Comparison of ENCODE assay signal across 8 cellular contexts in genomic region chr6:150006961-150007464, GRCh38. TPM values are rescaled to one million over a fixed set of nuclear protein-coding genes. Genes with fewer than 3 reads are reported as not detected.
DNase-seq lines count a peak whose midpoint lies in the region; ATAC-seq and TF ChIP-seq lines count a peak whose summit lies in the region.

No MANE protein-coding gene starts in this region.

- peak; percentile 52 for ATAC-seq in activated CD8-positive, alpha-beta T cell treated with anti-CD3 and anti-CD28 coated beads for 36 hours
- no peak for ATAC-seq in HG02588 (IDR thresholded peaks at IDR 0.05; ENCODE audit: unreplicated experiment)
- ATAC-seq in HG03460 (IDR thresholded peaks at IDR 0.05; ENCODE audit: unreplicated experiment), result no peak

- H3K27me3 ChIP-seq in MG63, result no peaks in the 10 kb centered on the region

- no peak overlapping the region for H3K4me3 ChIP-seq in MG63

- TF ChIP-seq RAD21 in Ishikawa (IDR thresholded peaks at IDR 0.05; ENCODE audit: low read depth), result peak; percentile 34; the same call in 1 of the 2 replicates

- DNase-seq in DMS 273 (lab: John Stamatoyannopoulos, UW; ENCODE audit: unreplicated experiment) (peak; percentile 46), DMS 273 treated with DMSO at 0.1 percent for 48 hours (lab: John Stamatoyannopoulos, UW) (no peak), iris pigment epithelial cell (ENCODE audit: low read depth) (peak; percentile 25), MG63 (no peak)
- DNase-seq in activated CD8-positive, alpha-beta T cell treated with anti-CD3 and anti-CD28 coated beads for 36 hours, result peak; percentile 71

- CTCF ChIA-PET in activated CD8-positive, alpha-beta T cell treated with anti-CD3 and anti-CD28 coated beads for 36 hours (lab: Charles Lee), result interaction anchor here (1.2 to 3.5 kb wide), 2 partner anchors 10 to 16 kb away, joined by 4 to 26 read pairs; no protein-coding TSS in a partner anchor

- peak; percentile 80 for TF ChIP-seq CTCF in activated CD8-positive, alpha-beta T cell treated with anti-CD3 and anti-CD28 coated beads for 36 hours (IDR thresholded peaks at IDR 0.05)

- peaks cover 31% of the 10 kb centered on the region for H3K27me3 Mint-ChIP-seq in activated CD8-positive, alpha-beta T cell treated with anti-CD3 and anti-CD28 coated beads for 36 hours

- H3K9me3 ChIP-seq in MG63, result no peaks in the 10 kb centered on the region

- POLR2A ChIA-PET in activated CD8-positive, alpha-beta T cell treated with anti-CD3 and anti-CD28 coated beads for 36 hours (lab: Charles Lee), result interaction anchor here (0.6 kb wide), 1 partner anchor 31 kb away, joined by 3 read pairs; no protein-coding TSS in a partner anchor

- H3K36me3 ChIP-seq in MG63, result no peaks in the 10 kb centered on the region

- H3K4me3 Mint-ChIP-seq in activated CD8-positive, alpha-beta T cell treated with anti-CD3 and anti-CD28 coated beads for 36 hours, result no peak overlapping the region

- no peak for TF ChIP-seq EP300 in Ishikawa (IDR thresholded peaks at IDR 0.05; ENCODE audit: borderline replicate concordance)

- peaks cover 1% of the 10 kb centered on the region for H3K9me3 Mint-ChIP-seq in activated CD8-positive, alpha-beta T cell treated with anti-CD3 and anti-CD28 coated beads for 36 hours

- H3K27ac Mint-ChIP-seq in activated CD8-positive, alpha-beta T cell treated with anti-CD3 and anti-CD28 coated beads for 36 hours, result no peak overlapping the region

- peaks cover 42% of the 10 kb centered on the region for H3K4me1 Mint-ChIP-seq in activated CD8-positive, alpha-beta T cell treated with anti-CD3 and anti-CD28 coated beads for 36 hours (ENCODE audit: low read depth)

- intact Hi-C loops in activated CD8-positive, alpha-beta T cell treated with anti-CD3 and anti-CD28 coated beads for 36 hours (cut with micrococcal nuclease), result no loop called here

- no peaks in the 10 kb centered on the region for H3K36me3 Mint-ChIP-seq in activated CD8-positive, alpha-beta T cell treated with anti-CD3 and anti-CD28 coated beads for 36 hours (ENCODE audit: low read depth)

TF ChIP-seq in Ishikawa, 13 proteins besides CTCF, POLR2A, EP300 and RAD21:
- no peak for TF ChIP-seq NFIC (IDR thresholded peaks at IDR 0.05)
- TF ChIP-seq, protein P1, sequence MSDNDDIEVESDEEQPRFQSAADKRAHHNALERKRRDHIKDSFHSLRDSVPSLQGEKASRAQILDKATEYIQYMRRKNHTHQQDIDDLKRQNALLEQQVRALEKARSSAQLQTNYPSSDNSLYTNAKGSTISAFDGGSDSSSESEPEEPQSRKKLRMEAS (IDR thresholded peaks at IDR 0.05), result no peak
- TF ChIP-seq ZBTB7A (IDR thresholded peaks at IDR 0.05; ENCODE audit: low read depth), result no peak
- no peak for TF ChIP-seq TEAD4 (IDR thresholded peaks at IDR 0.05)
- TF ChIP-seq EGR1 (IDR thresholded peaks at IDR 0.05), result no peak
- no peak for TF ChIP-seq REST (IDR thresholded peaks at IDR 0.05; ENCODE audit: low read depth)
- no peak for TF ChIP-seq TAF1 (IDR thresholded peaks at IDR 0.05; ENCODE audit: low read depth)
- TF ChIP-seq CREB1 (IDR thresholded peaks at IDR 0.05; ENCODE audit: low read depth), result no peak
- no peak for TF ChIP-seq CEBPB (IDR thresholded peaks at IDR 0.05)
- no peak for TF ChIP-seq TCF12 (IDR thresholded peaks at IDR 0.05; ENCODE audit: low read depth)
- no peak for TF ChIP-seq USF1 (IDR thresholded peaks at IDR 0.05)
- no peak for TF ChIP-seq YY1 (IDR thresholded peaks at IDR 0.05; ENCODE audit: low read depth)
- no peak for TF ChIP-seq FOXM1 (IDR thresholded peaks at IDR 0.05; ENCODE audit: borderline replicate concordance, low read depth)

RNA-seq across cellular contexts. Expression of gene RAET1L, which starts 18.3 kb away (rescaled TPM):
- total RNA-seq in activated CD8-positive, alpha-beta T cell treated with anti-CD3 and anti-CD28 coated beads for 36 hours, result not detected
- total RNA-seq in MG63 (2014; rRNA removed; shearing (Covaris generic); ENCODE audit: low replicate concordance), result 1.4 TPM in 1 of 2 replicates, not detected in the other

RNA-seq across cellular contexts. Expression of gene ULBP1, which starts 43.3 kb away (rescaled TPM):
- 1 to 10 TPM; 2.5 to 2.7 TPM for total RNA-seq in activated CD8-positive, alpha-beta T cell treated with anti-CD3 and anti-CD28 coated beads for 36 hours
- 1.5 and 2.5 TPM in 2 replicates for total RNA-seq in MG63 (2014; rRNA removed; shearing (Covaris generic); ENCODE audit: low replicate concordance)

Comparison
In these comparisons a context has a peak if more than half of its experiments do, and no peak if none do; other contexts are left out.
1. DNase-seq: peak in DMS 273 (single experiment), activated CD8-positive, alpha-beta T cell treated with anti-CD3 and anti-CD28 coated beads for 36 hours (single experiment) and iris pigment epithelial cell (single experiment); none in DMS 273 treated with DMSO at 0.1 percent for 48 hours (single experiment) and MG63 (single experiment).